8 cellular contexts compared by ENCODE assay signal in genomic region chr10:59830601-59831259, GRCh38.
DNase-seq lines count a peak whose midpoint lies in the region; ATAC-seq and TF ChIP-seq lines count a peak whose summit lies in the region.

No MANE protein-coding gene starts in this region.

- H3K27me3 ChIP-seq in BE2C (no peaks in the 10 kb centered on the region), thoracic aorta (replicated peaks; ENCODE audit: insufficient read depth) (no peaks in the 10 kb centered on the region)

- peaks cover 21% of the 10 kb centered on the region for H3K4me1 Mint-ChIP-seq in brain

- DNase-seq in BE2C (peak; percentile 67), GM12864 (ENCODE audit: low read depth) (no peak), NCI-H345 (lab: John Stamatoyannopoulos, UW) (peak; percentile 16), iPS-NIHi11 (ENCODE audit: low spot score) (peak; percentile 77), thoracic aorta (ENCODE audit: low spot score) (no peak)

- H3K27ac ChIP-seq in thoracic aorta, result no peak overlapping the region

- no peak overlapping the region for H3K4me3 Mint-ChIP-seq in brain

- peaks cover 41% of the 10 kb centered on the region for H3K36me3 Mint-ChIP-seq in brain

- no peaks in the 10 kb centered on the region for H3K9me3 Mint-ChIP-seq in brain

- no peaks in the 10 kb centered on the region for H3K9me3 ChIP-seq in BE2C
- H3K9me3 ChIP-seq in thoracic aorta, result no peaks in the 10 kb centered on the region

- H3K27ac Mint-ChIP-seq in brain, result peak overlapping the region in 2 of 5 experiments; percentile 3 to 39

- H3K4me1 ChIP-seq in BE2C (no peaks in the 10 kb centered on the region), thoracic aorta (ENCODE audit: control insufficient read depth in 1 of 2, low read depth in 2 of 2) (peaks cover 25 to 74% of the 10 kb centered on the region in 2 donors)

- no peak overlapping the region for H3K4me3 ChIP-seq in BE2C (ENCODE audit: low read depth, low read length)
- no peak overlapping the region for H3K4me3 ChIP-seq in GM12864 (ENCODE audit: low read depth, low read length)
- no peak overlapping the region for H3K4me3 ChIP-seq in thoracic aorta

- H3K27me3 Mint-ChIP-seq in brain, result no peaks in the 10 kb centered on the region

- H3K36me3 ChIP-seq in BE2C (peaks cover 6% of the 10 kb centered on the region; the same call in 1 of the 2 replicates), thoracic aorta (peaks cover 6% of the 10 kb centered on the region)

- TF ChIP-seq CTCF in BE2C (IDR thresholded peaks at IDR 0.05; ENCODE audit: low read depth, low read length) (peak; percentile 91), GM12864 (IDR thresholded peaks at IDR 0.05; ENCODE audit: low read depth, low read length, missing control alignments) (peak; percentile 72), brain (conservative IDR thresholded peaks at IDR 0.05) (peak; percentile 68 to 81), thoracic aorta (IDR thresholded peaks at IDR 0.05) (peak; percentile 72)

- ATAC-seq in thoracic aorta (ENCODE audit: insufficient number of reproducible peaks, low FRiP score, low read depth) (no peak), GM18873 (IDR thresholded peaks at IDR 0.05; ENCODE audit: low FRiP score, unreplicated experiment) (no peak), HG03196 (IDR thresholded peaks at IDR 0.05; ENCODE audit: unreplicated experiment) (no peak)

Comparison
In these comparisons a context has a peak if more than half of its experiments do, and no peak if none do; other contexts are left out.
1. DNase-seq: peak in BE2C (single experiment), NCI-H345 (single experiment) and iPS-NIHi11 (single experiment); none in GM12864 (single experiment) and thoracic aorta (single experiment).
2. Peak in every context shown above with its lines, with median percentiles within 50 percentile points of each other: CTCF ChIP-seq.